ENCODE assay signal across 8 cellular contexts in genomic region chr6:27471365-27472115, GRCh38. TPM values are rescaled to one million over a fixed set of nuclear protein-coding genes. Genes with fewer than 3 reads are reported as not detected.
DNase-seq lines count a peak whose midpoint lies in the region; ATAC-seq, FAIRE-seq and TF ChIP-seq lines count a peak whose summit lies in the region.

No MANE protein-coding gene starts in this region.

- H3K9me3 Mint-ChIP-seq in CD8-positive, alpha-beta T cell: no peaks in the 10 kb centered on the region

- H3K9me3 ChIP-seq in CD8-positive, alpha-beta T cell (ENCODE audit: low read length): no peaks in the 10 kb centered on the region
- peaks cover 13% of the 10 kb centered on the region for H3K9me3 ChIP-seq in neuron (ENCODE audit: low read length)

- H3K36me3 Mint-ChIP-seq in CD8-positive, alpha-beta T cell: peaks cover 47% of the 10 kb centered on the region

- no peak for FAIRE-seq in GM12891 (lab: Jason Lieb, UNC)

- peak overlapping the region; percentile 96 for H3K4me3 Mint-ChIP-seq in CD8-positive, alpha-beta T cell

- CTCF ChIA-PET in CD8-positive, alpha-beta T cell (lab: Charles Lee): interaction anchor here (1.2 kb wide), 1 partner anchor 281 kb away, joined by 5 read pairs; no protein-coding TSS in a partner anchor

- H3K27me3 Mint-ChIP-seq in CD8-positive, alpha-beta T cell (ENCODE audit: low read depth): no peaks in the 10 kb centered on the region

- peaks cover 5% of the 10 kb centered on the region for H3K36me3 ChIP-seq in CD8-positive, alpha-beta T cell (ENCODE audit: insufficient read depth, low read length)
- H3K36me3 ChIP-seq in neuron (ENCODE audit: insufficient read depth, low read length): peaks cover 37% of the 10 kb centered on the region

- H2AFZ ChIP-seq in neuron (ENCODE audit: low read depth, low read length): peak overlapping the region; percentile 79

- intact Hi-C loops in CD8-positive, alpha-beta T cell (cut with DNase I, micrococcal nuclease): loop anchor here (1.0 to 10.0 kb wide), 17 partner anchors 48 to 1447 kb away; partner anchors contain the start of genes ZNF165 (in 2 of the 2), ZNF391 (in 2 of the 2) and ZSCAN31 (in 1 of the 2)

- H3K4me1 Mint-ChIP-seq in CD8-positive, alpha-beta T cell (ENCODE audit: low read depth): peaks cover 54% of the 10 kb centered on the region

- H3K27me3 ChIP-seq in CD8-positive, alpha-beta T cell (ENCODE audit: insufficient read depth, low read length): no peaks in the 10 kb centered on the region
- no peaks in the 10 kb centered on the region for H3K27me3 ChIP-seq in neuron (ENCODE audit: insufficient read depth, low read length)

- H3K27ac ChIP-seq in CD8-positive, alpha-beta T cell (ENCODE audit: low read depth, low read length): peak overlapping the region; percentile 94

- POLR2A ChIA-PET in CD8-positive, alpha-beta T cell (lab: Charles Lee): no interaction called here

- in situ Hi-C loops in GM13976 (cut with MboI; ENCODE audit: low sequenced_read_pairs, unreplicated experiment): no loop called here

- no peak for DNase-seq in CD8-positive, alpha-beta T cell
- DNase-seq in LNCaP clone FGC (ENCODE audit: low read depth): no peak
- peak; percentile 5 for DNase-seq in choroid plexus epithelial cell (ENCODE audit: low read depth)
- DNase-seq in HK-2 (ENCODE audit: unreplicated experiment): no peak
- no peak for DNase-seq in hippocampal formation (lab: John Stamatoyannopoulos, UW)
- DNase-seq in GM13976 (ENCODE audit: low spot score): no peak
- no peak for DNase-seq in GM12891 (ENCODE audit: insufficient read length, low spot score)

- H3K4me3 ChIP-seq in CD8-positive, alpha-beta T cell (ENCODE audit: low read depth, low read length): peak overlapping the region; percentile 80
- H3K4me3 ChIP-seq in LNCaP clone FGC (ENCODE audit: low read depth, low read length) (peak overlapping the region; percentile 75), choroid plexus epithelial cell (ENCODE audit: low read depth, low read length) (peak overlapping the region; percentile 74), neuron (ENCODE audit: low read length) (peak overlapping the region; percentile 73)

- H3K27ac Mint-ChIP-seq in CD8-positive, alpha-beta T cell: peak overlapping the region; percentile 96

- H3K4me1 ChIP-seq in CD8-positive, alpha-beta T cell (ENCODE audit: insufficient read depth, low read length): peaks cover 17% of the 10 kb centered on the region
- H3K4me1 ChIP-seq in neuron (ENCODE audit: insufficient read depth, low read length): peaks cover 11% of the 10 kb centered on the region

- no peak for ATAC-seq in CD8-positive, alpha-beta T cell

- TF ChIP-seq CTCF in CD8-positive, alpha-beta T cell (IDR thresholded peaks at IDR 0.05): no peak
- no peak for TF ChIP-seq CTCF in LNCaP clone FGC (IDR thresholded peaks at IDR 0.05; ENCODE audit: control insufficient read depth, extremely low read depth, insufficient read depth)
- no peak for TF ChIP-seq CTCF in choroid plexus epithelial cell (conservative IDR thresholded peaks at IDR 0.05; ENCODE audit: low read depth, low read length)
- no peak for TF ChIP-seq CTCF in GM13976 (IDR thresholded peaks at IDR 0.05; ENCODE audit: borderline replicate concordance, control extremely low read depth, extremely low read depth, insufficient read depth, missing control alignments)

- TF ChIP-seq POLR2A in GM12891 (IDR thresholded peaks at IDR 0.05; ENCODE audit: low read depth, low read length): no peak

TF ChIP-seq in GM12891, 5 proteins besides CTCF, POLR2A, EP300 and RAD21:
- TF ChIP-seq POU2F2 (IDR thresholded peaks at IDR 0.05; ENCODE audit: low read depth, low read length) (no peak), PAX5 (IDR thresholded peaks at IDR 0.05; ENCODE audit: insufficient read depth, low read length, severe bottlenecking) (no peak), TAF1 (IDR thresholded peaks at IDR 0.05; ENCODE audit: low read depth, low read length) (no peak), SPI1 (IDR thresholded peaks at IDR 0.05; ENCODE audit: low read depth, low read length) (no peak), POLR2AphosphoS5 (IDR thresholded peaks at IDR 0.05; ENCODE audit: low read depth, low read length) (no peak)

RNA-seq across cellular contexts. Expression of gene ZNF184, which starts 1.4 kb away (rescaled TPM):
- 10 to 100 TPM; 31.8 to 32.9 TPM for total RNA-seq in CD8-positive, alpha-beta T cell
- polyA plus RNA-seq in GM12891 (2012; ENCODE audit: low read depth, missing spikeins): 2.2 TPM
